Comparison of ENCODE assay signal across 1 cellular context in genomic region chr12:123150804-123151678, GRCh38.
TF ChIP-seq lines count a peak whose summit lies in the region.

Gene PITPNM2, minus strand, starts transcription at chr12:123151090. Its CDS starts 116,500 bp downstream, at chr12:123034590.

TF ChIP-seq in K562, 482 proteins besides CTCF, POLR2A, EP300 and RAD21 (continued from another document):
- TF ChIP-seq UBTF (IDR thresholded peaks at IDR 0.05; ENCODE audit: borderline replicate concordance in 1 of 2, low read depth in 2 of 2, low read length in 2 of 2) (peak; percentile 65 to 68; a peak in 1 of 4 replicates), ZNF175 (CRISPR knock-in tag; IDR thresholded peaks at IDR 0.05; ENCODE audit: low read depth) (peak; percentile 66; the same call in 1 of the 2 replicates), HNRNPL (IDR thresholded peaks at IDR 0.05; ENCODE audit: low read depth, low read length) (0 out of 2 replicates have a peak, but pooled peaks have one; percentile 17), PRPF4 (IDR thresholded peaks at IDR 0.05; ENCODE audit: insufficient read depth, low read depth, low read length, poor library complexity, severe bottlenecking) (peak; percentile 52), HDAC1 (IDR thresholded peaks at IDR 0.05) (no peak), HMGN3 (IDR thresholded peaks at IDR 0.05; ENCODE audit: borderline replicate concordance, extremely low read depth, insufficient read length, low read depth, low read length) (peak; percentile 52), CREM (IDR thresholded peaks at IDR 0.05; ENCODE audit: low read depth) (0 out of 2 replicates have a peak, but pooled peaks have one; percentile 4), CTBP1 (IDR thresholded peaks at IDR 0.05; ENCODE audit: borderline replicate concordance) (peak; percentile 31; the same call in 1 of the 2 replicates), GABPA (tag; conservative IDR thresholded peaks at IDR 0.05; ENCODE audit: low read depth) (peak; percentile 60), POLR2G (IDR thresholded peaks at IDR 0.05; ENCODE audit: low read depth, low read length) (peak; percentile 78), RB1 (IDR thresholded peaks at IDR 0.05; ENCODE audit: low read depth) (peak; percentile 80), DDX20 (tag; IDR thresholded peaks at IDR 0.05; ENCODE audit: low read depth) (no peak), ZNF395 (CRISPR knock-in tag; IDR thresholded peaks at IDR 0.05) (no peak), PHF8 (IDR thresholded peaks at IDR 0.05; ENCODE audit: borderline replicate concordance, low read length) (peak; percentile 27; the same call in 1 of the 2 replicates), CCNT2 (IDR thresholded peaks at IDR 0.05; ENCODE audit: borderline replicate concordance, extremely low read depth, insufficient read length, low read depth, low read length) (peak; percentile 70), RBM22 (IDR thresholded peaks at IDR 0.05; ENCODE audit: low read depth, low read length, poor library complexity, severe bottlenecking) (peak; percentile 59), FOSL1 (tag; conservative IDR thresholded peaks at IDR 0.05) (peak; percentile 34), ZBTB11 (CRISPR knock-in tag; IDR thresholded peaks at IDR 0.05) (peak in 1 of 3 experiments; percentile 61; a peak in 2 of 6 replicates), THAP12 (CRISPR knock-in tag; IDR thresholded peaks at IDR 0.05) (0 out of 2 replicates have a peak, but pooled peaks have one; percentile 4), CXXC5 (CRISPR knock-in tag; IDR thresholded peaks at IDR 0.05) (peak; percentile 85), TRIM28 (IDR thresholded peaks at IDR 0.05) (no peak), FIP1L1 (IDR thresholded peaks at IDR 0.05; ENCODE audit: low read depth, low read length, poor library complexity, severe bottlenecking) (peak; percentile 62), SMAD4 (CRISPR knock-in tag; conservative IDR thresholded peaks at IDR 0.05) (peak; percentile 94), ZNF639 (CRISPR knock-in tag; conservative IDR thresholded peaks at IDR 0.05 in 1 of 2, IDR thresholded peaks at IDR 0.05 in 1 of 2) (peak in 1 of 2 experiments; percentile 84; a peak in 2 of 4 replicates), SAFB2 (IDR thresholded peaks at IDR 0.05; ENCODE audit: borderline replicate concordance, low read depth, low read length, severe bottlenecking) (no peak), NR2F6 (CRISPR knock-in tag; IDR thresholded peaks at IDR 0.05) (no peak), EGR1 (conservative IDR thresholded peaks at IDR 0.05) (peak; percentile 62), MTA2 (IDR thresholded peaks at IDR 0.05; ENCODE audit: low read depth) (no peak), U2AF1 (optimal IDR thresholded peaks at IDR 0.05; ENCODE audit: low read depth, low read length) (peak; percentile 55), CREBBP (IDR thresholded peaks at IDR 0.05; ENCODE audit: low read depth, low read length) (no peak)
- TF ChIP-seq, protein P1, sequence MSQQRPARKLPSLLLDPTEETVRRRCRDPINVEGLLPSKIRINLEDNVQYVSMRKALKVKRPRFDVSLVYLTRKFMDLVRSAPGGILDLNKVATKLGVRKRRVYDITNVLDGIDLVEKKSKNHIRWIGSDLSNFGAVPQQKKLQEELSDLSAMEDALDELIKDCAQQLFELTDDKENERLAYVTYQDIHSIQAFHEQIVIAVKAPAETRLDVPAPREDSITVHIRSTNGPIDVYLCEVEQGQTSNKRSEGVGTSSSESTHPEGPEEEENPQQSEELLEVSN (IDR thresholded peaks at IDR 0.05; ENCODE audit: borderline replicate concordance in 1 of 2, extremely low read depth in 1 of 2, insufficient read depth in 1 of 2, insufficient read length in 1 of 2, low read depth in 1 of 2, low read length in 1 of 2, poor library complexity in 1 of 2, severe bottlenecking in 1 of 2): peak; percentile 83 to 97
- TF ChIP-seq, protein P2, sequence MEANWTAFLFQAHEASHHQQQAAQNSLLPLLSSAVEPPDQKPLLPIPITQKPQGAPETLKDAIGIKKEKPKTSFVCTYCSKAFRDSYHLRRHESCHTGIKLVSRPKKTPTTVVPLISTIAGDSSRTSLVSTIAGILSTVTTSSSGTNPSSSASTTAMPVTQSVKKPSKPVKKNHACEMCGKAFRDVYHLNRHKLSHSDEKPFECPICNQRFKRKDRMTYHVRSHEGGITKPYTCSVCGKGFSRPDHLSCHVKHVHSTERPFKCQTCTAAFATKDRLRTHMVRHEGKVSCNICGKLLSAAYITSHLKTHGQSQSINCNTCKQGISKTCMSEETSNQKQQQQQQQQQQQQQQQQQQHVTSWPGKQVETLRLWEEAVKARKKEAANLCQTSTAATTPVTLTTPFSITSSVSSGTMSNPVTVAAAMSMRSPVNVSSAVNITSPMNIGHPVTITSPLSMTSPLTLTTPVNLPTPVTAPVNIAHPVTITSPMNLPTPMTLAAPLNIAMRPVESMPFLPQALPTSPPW (CRISPR knock-in tag; IDR thresholded peaks at IDR 0.05): peak; percentile 54; the same call in 1 of the 2 replicates
- TF ChIP-seq, protein P3, sequence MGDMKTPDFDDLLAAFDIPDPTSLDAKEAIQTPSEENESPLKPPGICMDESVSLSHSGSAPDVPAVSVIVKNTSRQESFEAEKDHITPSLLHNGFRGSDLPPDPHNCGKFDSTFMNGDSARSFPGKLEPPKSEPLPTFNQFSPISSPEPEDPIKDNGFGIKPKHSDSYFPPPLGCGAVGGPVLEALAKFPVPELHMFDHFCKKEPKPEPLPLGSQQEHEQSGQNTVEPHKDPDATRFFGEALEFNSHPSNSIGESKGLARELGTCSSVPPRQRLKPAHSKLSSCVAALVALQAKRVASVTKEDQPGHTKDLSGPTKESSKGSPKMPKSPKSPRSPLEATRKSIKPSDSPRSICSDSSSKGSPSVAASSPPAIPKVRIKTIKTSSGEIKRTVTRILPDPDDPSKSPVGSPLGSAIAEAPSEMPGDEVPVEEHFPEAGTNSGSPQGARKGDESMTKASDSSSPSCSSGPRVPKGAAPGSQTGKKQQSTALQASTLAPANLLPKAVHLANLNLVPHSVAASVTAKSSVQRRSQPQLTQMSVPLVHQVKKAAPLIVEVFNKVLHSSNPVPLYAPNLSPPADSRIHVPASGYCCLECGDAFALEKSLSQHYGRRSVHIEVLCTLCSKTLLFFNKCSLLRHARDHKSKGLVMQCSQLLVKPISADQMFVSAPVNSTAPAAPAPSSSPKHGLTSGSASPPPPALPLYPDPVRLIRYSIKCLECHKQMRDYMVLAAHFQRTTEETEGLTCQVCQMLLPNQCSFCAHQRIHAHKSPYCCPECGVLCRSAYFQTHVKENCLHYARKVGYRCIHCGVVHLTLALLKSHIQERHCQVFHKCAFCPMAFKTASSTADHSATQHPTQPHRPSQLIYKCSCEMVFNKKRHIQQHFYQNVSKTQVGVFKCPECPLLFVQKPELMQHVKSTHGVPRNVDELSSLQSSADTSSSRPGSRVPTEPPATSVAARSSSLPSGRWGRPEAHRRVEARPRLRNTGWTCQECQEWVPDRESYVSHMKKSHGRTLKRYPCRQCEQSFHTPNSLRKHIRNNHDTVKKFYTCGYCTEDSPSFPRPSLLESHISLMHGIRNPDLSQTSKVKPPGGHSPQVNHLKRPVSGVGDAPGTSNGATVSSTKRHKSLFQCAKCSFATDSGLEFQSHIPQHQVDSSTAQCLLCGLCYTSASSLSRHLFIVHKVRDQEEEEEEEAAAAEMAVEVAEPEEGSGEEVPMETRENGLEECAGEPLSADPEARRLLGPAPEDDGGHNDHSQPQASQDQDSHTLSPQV (IDR thresholded peaks at IDR 0.05): 0 out of 2 replicates have a peak, but pooled peaks have one; percentile 37
- TF ChIP-seq, protein P4, sequence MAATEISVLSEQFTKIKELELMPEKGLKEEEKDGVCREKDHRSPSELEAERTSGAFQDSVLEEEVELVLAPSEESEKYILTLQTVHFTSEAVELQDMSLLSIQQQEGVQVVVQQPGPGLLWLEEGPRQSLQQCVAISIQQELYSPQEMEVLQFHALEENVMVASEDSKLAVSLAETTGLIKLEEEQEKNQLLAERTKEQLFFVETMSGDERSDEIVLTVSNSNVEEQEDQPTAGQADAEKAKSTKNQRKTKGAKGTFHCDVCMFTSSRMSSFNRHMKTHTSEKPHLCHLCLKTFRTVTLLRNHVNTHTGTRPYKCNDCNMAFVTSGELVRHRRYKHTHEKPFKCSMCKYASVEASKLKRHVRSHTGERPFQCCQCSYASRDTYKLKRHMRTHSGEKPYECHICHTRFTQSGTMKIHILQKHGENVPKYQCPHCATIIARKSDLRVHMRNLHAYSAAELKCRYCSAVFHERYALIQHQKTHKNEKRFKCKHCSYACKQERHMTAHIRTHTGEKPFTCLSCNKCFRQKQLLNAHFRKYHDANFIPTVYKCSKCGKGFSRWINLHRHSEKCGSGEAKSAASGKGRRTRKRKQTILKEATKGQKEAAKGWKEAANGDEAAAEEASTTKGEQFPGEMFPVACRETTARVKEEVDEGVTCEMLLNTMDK (IDR thresholded peaks at IDR 0.05; ENCODE audit: borderline replicate concordance, insufficient read depth, low read depth, low read length, poor library complexity, severe bottlenecking): peak; percentile 75
